In the genomic region with DNA sequence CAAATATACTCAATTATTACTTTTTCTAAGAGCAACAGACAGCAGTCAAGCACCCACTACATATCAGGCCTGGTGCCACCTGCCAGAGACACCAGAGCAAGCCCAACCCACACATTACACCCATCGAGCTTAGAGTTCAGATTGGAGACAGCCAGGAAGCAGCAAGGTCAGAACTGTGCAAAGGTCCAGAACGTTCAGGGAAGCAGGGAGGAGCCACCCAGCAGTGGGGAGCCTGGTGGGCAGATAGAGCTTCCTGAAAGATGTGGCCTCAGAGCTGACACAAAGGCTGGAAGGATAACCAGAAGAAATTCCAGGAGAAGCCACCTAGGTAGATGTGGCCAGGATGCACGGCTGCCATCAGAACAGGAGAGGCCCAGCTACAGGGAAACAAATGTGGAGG, we compare ENCODE assay signal across 21 cellular contexts.
DNase-seq lines count a peak whose midpoint lies in the region; ATAC-seq, FAIRE-seq and TF ChIP-seq lines count a peak whose summit lies in the region.
"Had no signal": no experiment of that assay in that cellular context is flagged by ENCODE, and none has a peak within 500 bp of the region (broad histone marks: within the 10 kb centered on the region; RNA-seq: fewer than 3 reads in every experiment).

No MANE protein-coding gene starts in this region.

- H3K4me3 Mint-ChIP-seq in natural killer cell treated with Interleukin-12 subunit alpha and Interleukin-12 subunit beta and Interleukin-15 and Interleukin-18, amount 100 ng/mL, for 72 hours, result no peak overlapping the region

- no peaks in the 10 kb centered on the region for H3K79me2 ChIP-seq in H1 (ENCODE audit: control insufficient read depth in 1 of 2, insufficient read depth in 2 of 2, low read length in 2 of 2)

- peak overlapping the region; percentile 94 for H4K91ac ChIP-seq in H1 (replicated peaks; ENCODE audit: insufficient read length, low read length)

- DNase-seq in right cardiac atrium (no peak), cardiac septum (ENCODE audit: low spot score) (no peak), H1 (ENCODE audit: low read depth in 1 of 2, low spot score in 2 of 2) (no peak), germinal center (ENCODE audit: low spot score) (no peak), NCI-H446 (lab: John Stamatoyannopoulos, UW) (no peak), HCEC 1CT (no peak)
- DNase-seq in natural killer cell treated with Interleukin-12 subunit alpha and Interleukin-12 subunit beta and Interleukin-15 and Interleukin-18, amount 100 ng/mL, for 72 hours (ENCODE audit: low spot score), result no peak
- DNase-seq: CD4-positive, alpha-beta memory T cell; DMS79 treated with DMSO at 0.1 percent for 48 hours; GDM1; KG1; NCI-H1092; NCI-H1694; NCI-H2107; NCI-H345; Right ventricle myocardium superior had no signal

- peak overlapping the region; percentile 61 for H2BK12ac ChIP-seq in H1 (ENCODE audit: low read depth, low read length)

- peak; percentile 36 for ATAC-seq in right cardiac atrium
- no peak for ATAC-seq in natural killer cell treated with Interleukin-12 subunit alpha and Interleukin-12 subunit beta and Interleukin-15 and Interleukin-18, amount 100 ng/mL, for 72 hours
- no peak for ATAC-seq in HG03460 (IDR thresholded peaks at IDR 0.05; ENCODE audit: unreplicated experiment)
- ATAC-seq: Panc1 had no signal

- H3K27ac Mint-ChIP-seq in natural killer cell treated with Interleukin-12 subunit alpha and Interleukin-12 subunit beta and Interleukin-15 and Interleukin-18, amount 100 ng/mL, for 72 hours, result peak overlapping the region; percentile 4 to 77

- H3K27me3 Mint-ChIP-seq in natural killer cell treated with Interleukin-12 subunit alpha and Interleukin-12 subunit beta and Interleukin-15 and Interleukin-18, amount 100 ng/mL, for 72 hours, result no peaks in the 10 kb centered on the region
- H3K27me3 Mint-ChIP-seq: CD4-positive, alpha-beta memory T cell had no signal

- H3K4me1 ChIP-seq in right cardiac atrium (ENCODE audit: control insufficient read depth, insufficient read depth, low read length) (no peaks in the 10 kb centered on the region), H1 (replicated peaks in 1 of 4; ENCODE audit: control insufficient read depth in 3 of 4, insufficient read depth in 4 of 4, low read length in 3 of 4) (peaks cover 0 to 6% (median 2%) of the 10 kb centered on the region in 4 experiments; a peak in 2 of 7 replicates)

- H2BK20ac ChIP-seq in H1 (ENCODE audit: low read length), result peak overlapping the region; percentile 95

- H3K27ac ChIP-seq in right cardiac atrium (ENCODE audit: low read length), result no peak overlapping the region
- 0 out of 2 replicates have a peak overlapping the region, but pooled peaks have one; percentile 15 for H3K27ac ChIP-seq in H1 (ENCODE audit: low read depth, low read length)

- no peaks in the 10 kb centered on the region for H3K9me3 ChIP-seq in right cardiac atrium (ENCODE audit: control insufficient read depth, low read length)
- H3K9me3 ChIP-seq in H1 (ENCODE audit: insufficient read depth in 2 of 2, low read depth in 1 of 2, low read length in 1 of 2), result peaks cover 0 to 13% of the 10 kb centered on the region in 2 experiments; a peak in 3 of 4 replicates

- CTCF ChIA-PET in H1 (lab: Charles Lee; ENCODE audit: partially characterized antibody), result interaction anchor here (1.0 kb wide), 1 partner anchor 10 kb away, joined by 4 read pairs; no protein-coding TSS in a partner anchor

- no peak overlapping the region; the same call in 1 of the 2 replicates for H3K18ac ChIP-seq in H1 (ENCODE audit: extremely low read depth, low read length)

- no peak for TF ChIP-seq EP300 in H1 (IDR thresholded peaks at IDR 0.05; ENCODE audit: borderline replicate concordance in 1 of 2, low read depth in 2 of 2, low read length in 2 of 2)

- peak overlapping the region; percentile 32; the same call in 1 of the 2 replicates for H2AK5ac ChIP-seq in H1 (ENCODE audit: low read depth, low read length)

- H3K9me3 Mint-ChIP-seq in natural killer cell treated with Interleukin-12 subunit alpha and Interleukin-12 subunit beta and Interleukin-15 and Interleukin-18, amount 100 ng/mL, for 72 hours, result no peaks in the 10 kb centered on the region

- H3K4me1 Mint-ChIP-seq in natural killer cell treated with Interleukin-12 subunit alpha and Interleukin-12 subunit beta and Interleukin-15 and Interleukin-18, amount 100 ng/mL, for 72 hours (ENCODE audit: low read depth in 2 of 2), result peaks cover 32 to 33% of the 10 kb centered on the region in 2 donors

- H4K5ac ChIP-seq in H1 (ENCODE audit: insufficient read length, low read depth, low read length), result no peak overlapping the region

- H3K4me3 ChIP-seq in right cardiac atrium (ENCODE audit: low read length), result no peak overlapping the region
- no peak overlapping the region for H3K4me3 ChIP-seq in H1 (ENCODE audit: extremely low read depth in 1 of 4, insufficient read depth in 2 of 4, low read depth in 3 of 4, low read length in 4 of 4)

- no peaks in the 10 kb centered on the region for H3K27me3 ChIP-seq in right cardiac atrium (ENCODE audit: control insufficient read depth, insufficient read depth)
- no peaks in the 10 kb centered on the region for H3K27me3 ChIP-seq in H1 (replicated peaks in 1 of 4; ENCODE audit: control insufficient read depth in 3 of 4, extremely low read depth in 1 of 4, insufficient read depth in 3 of 4, low read length in 3 of 4)

- no peak overlapping the region for H3K9ac ChIP-seq in H1 (replicated peaks in 1 of 4; ENCODE audit: extremely low read depth in 1 of 4, low read depth in 3 of 4, low read length in 3 of 4)

- 41% methylated on average over 3 of the region's 3 CpGs for WGBS in right cardiac atrium
- WGBS in H1 (ENCODE audit: extremely low coverage in 1 of 2, insufficient coverage in 1 of 2, insufficient read length in 1 of 2, insufficient replicate concordance in 2 of 2, low coverage in 1 of 2, low lambda C conversion rate in 2 of 2, missing lambda C conversion rate in 1 of 2), 2 experiments, result 82% methylated on average over 3 of the region's 3 CpGs; no CpG with 5 or more reads in 1 of the 2 experiments

- no peak for TF ChIP-seq RAD21 in H1 (IDR thresholded peaks at IDR 0.05 in 1 of 2, conservative IDR thresholded peaks at IDR 0.05 in 1 of 2; ENCODE audit: low read depth in 2 of 2, low read length in 2 of 2)

- no peaks in the 10 kb centered on the region for H3K23me2 ChIP-seq in H1 (ENCODE audit: low read depth, low read length)

- 0 out of 2 replicates have a peak overlapping the region, but pooled peaks have one; percentile 47 for H2BK5ac ChIP-seq in H1 (ENCODE audit: low read depth, low read length)

- no peak overlapping the region for H3K4me2 ChIP-seq in H1 (ENCODE audit: insufficient read depth in 1 of 2, low read depth in 2 of 2, low read length in 2 of 2)

- peak overlapping the region; percentile 80 for H3K4ac ChIP-seq in H1 (replicated peaks; ENCODE audit: insufficient read length, low read depth, low read length)

- H3K14ac ChIP-seq in H1 (ENCODE audit: insufficient read length), result no peak overlapping the region

- no peaks in the 10 kb centered on the region for H3K36me3 ChIP-seq in H1 (ENCODE audit: control insufficient read depth in 2 of 4, insufficient read depth in 4 of 4, low read length in 3 of 4)

- H4K8ac ChIP-seq in H1 (ENCODE audit: extremely low read depth, insufficient read depth, low read length), result no peak overlapping the region

- H3K23ac ChIP-seq in H1 (ENCODE audit: insufficient read length), result no peak overlapping the region

- POLR2A ChIA-PET in H1 (lab: Charles Lee; ENCODE audit: partially characterized antibody), result no interaction called here

- no peak overlapping the region for H2BK15ac ChIP-seq in H1 (ENCODE audit: low read length)

- H3K79me1 ChIP-seq in H1 (ENCODE audit: low read depth, low read length), result no peaks in the 10 kb centered on the region

- H3K36me3 Mint-ChIP-seq in natural killer cell treated with Interleukin-12 subunit alpha and Interleukin-12 subunit beta and Interleukin-15 and Interleukin-18, amount 100 ng/mL, for 72 hours, result peaks cover 21% of the 10 kb centered on the region

- H4K20me1 ChIP-seq in H1 (replicated peaks in 1 of 2; ENCODE audit: control insufficient read depth in 1 of 2, insufficient read depth in 2 of 2, low read length in 2 of 2), result no peaks in the 10 kb centered on the region

- no peak for FAIRE-seq in H1 (lab: Jason Lieb, UNC)
- FAIRE-seq: A204.1, D721Med, H54 had no signal

- intact Hi-C loops in right cardiac atrium (cut with DNase I) (no loop called here), cardiac septum (cut with DNase I) (no loop called here)

- TF ChIP-seq CTCF in H1 (IDR thresholded peaks at IDR 0.05; ENCODE audit: control extremely low read depth in 1 of 3, insufficient read depth in 1 of 3, low read depth in 1 of 3, low read length in 3 of 3), result no peak

- H2BK120ac ChIP-seq in H1 (replicated peaks; ENCODE audit: low read depth, low read length), result peak overlapping the region; percentile 81

- no peak for TF ChIP-seq POLR2A in H1 (IDR thresholded peaks at IDR 0.05; ENCODE audit: control extremely low read depth in 1 of 2, low read depth in 2 of 2, low read length in 2 of 2)

- H2AFZ ChIP-seq in H1 (ENCODE audit: low read length), result no peak overlapping the region

- H3K56ac ChIP-seq in H1 (replicated peaks; ENCODE audit: insufficient read length, low read depth, low read length), result no peak overlapping the region

TF ChIP-seq in H1, 55 proteins besides CTCF, POLR2A, EP300 and RAD21 (continues in another document):
- TF ChIP-seq USF2 (IDR thresholded peaks at IDR 0.05; ENCODE audit: low read length), result no peak
- no peak for TF ChIP-seq EZH2 (IDR thresholded peaks at IDR 0.05; ENCODE audit: low read depth, low read length, severe bottlenecking)
- no peak for TF ChIP-seq SUZ12 (IDR thresholded peaks at IDR 0.05; ENCODE audit: low read length)
- TF ChIP-seq, protein P1, sequence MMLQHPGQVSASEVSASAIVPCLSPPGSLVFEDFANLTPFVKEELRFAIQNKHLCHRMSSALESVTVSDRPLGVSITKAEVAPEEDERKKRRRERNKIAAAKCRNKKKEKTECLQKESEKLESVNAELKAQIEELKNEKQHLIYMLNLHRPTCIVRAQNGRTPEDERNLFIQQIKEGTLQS (IDR thresholded peaks at IDR 0.05; ENCODE audit: insufficient read depth, low read depth, low read length), result no peak
- TF ChIP-seq CREB1 (IDR thresholded peaks at IDR 0.05), result no peak
- TF ChIP-seq TBP (IDR thresholded peaks at IDR 0.05; ENCODE audit: low read depth, low read length), result no peak
- TF ChIP-seq BCL11A (IDR thresholded peaks at IDR 0.05; ENCODE audit: low read depth in 2 of 2, low read length in 2 of 2), result no peak
- TF ChIP-seq GABPA (IDR thresholded peaks at IDR 0.05; ENCODE audit: borderline replicate concordance, insufficient read depth, low read length), result no peak
- no peak for TF ChIP-seq ASH2L (IDR thresholded peaks at IDR 0.05; ENCODE audit: low read length)

Comparison
In these comparisons a context has a peak if more than half of its experiments do, and no peak if none do; other contexts are left out.
1. ATAC-seq: peak in right cardiac atrium (2 of 2); none in natural killer cell treated with Interleukin-12 subunit alpha and Interleukin-12 subunit beta and Interleukin-15 and Interleukin-18, amount 100 ng/mL, for 72 hours (0 of 2) and HG03460 (single experiment).